30 cellular contexts compared by ENCODE assay signal in genomic region chr4:109850601-109851000, GRCh38. TPM values are rescaled to one million over a fixed set of nuclear protein-coding genes. Genes with fewer than 3 reads are reported as not detected.
DNase-seq lines count a peak whose midpoint lies in the region; ATAC-seq, FAIRE-seq and TF ChIP-seq lines count a peak whose summit lies in the region.
"Had no signal": no experiment of that assay in that cellular context is flagged by ENCODE, and none has a peak within 500 bp of the region (broad histone marks: within the 10 kb centered on the region; RNA-seq: fewer than 3 reads in every experiment).

No MANE protein-coding gene starts in this region.

- H3K4me1 Mint-ChIP-seq in natural killer cell treated with Interleukin-12 subunit alpha and Interleukin-12 subunit beta and Interleukin-15 and Interleukin-18, amount 100 ng/mL, for 72 hours (ENCODE audit: low read depth in 2 of 2): no peaks in the 10 kb centered on the region

- H3K27me3 Mint-ChIP-seq in natural killer cell treated with Interleukin-12 subunit alpha and Interleukin-12 subunit beta and Interleukin-15 and Interleukin-18, amount 100 ng/mL, for 72 hours: peaks cover 0 to 7% of the 10 kb centered on the region in 2 donors
- H3K27me3 Mint-ChIP-seq: CD4-positive, alpha-beta memory T cell; CD4-positive, CD25-positive, alpha-beta regulatory T cell had no signal

- WGBS in right lobe of liver (ENCODE audit: insufficient coverage, low coverage, low lambda C conversion rate, missing lambda C conversion rate): 40% methylated on average over 5 of the region's 5 CpGs

- H3K9me3 ChIP-seq in A673 (ENCODE audit: low read depth, low read length, poor library complexity, severe bottlenecking) (no peaks in the 10 kb centered on the region), SK-N-MC (ENCODE audit: low read depth, low read length) (no peaks in the 10 kb centered on the region), kidney (ENCODE audit: control insufficient read depth in 1 of 2, low read length in 2 of 2) (no peaks in the 10 kb centered on the region), right lobe of liver (no peaks in the 10 kb centered on the region)
- H3K9me3 ChIP-seq: BE2C, BLaER1 had no signal

- CTCF ChIA-PET in A673 (lab: Charles Lee): no interaction called here

- intact Hi-C loops in A673 (cut with micrococcal nuclease; ENCODE audit: unreplicated experiment) (no loop called here), kidney (cut with DNase I) (no loop called here), right lobe of liver (cut with DNase I) (no loop called here), cardiac septum (cut with DNase I) (no loop called here)

- H3K4me1 ChIP-seq in A673 (ENCODE audit: insufficient read depth, low read length, poor library complexity, severe bottlenecking): peaks cover 3% of the 10 kb centered on the region
- H3K4me1 ChIP-seq in kidney (ENCODE audit: control insufficient read depth in 1 of 2, insufficient read depth in 1 of 2, low read depth in 1 of 2, low read length in 2 of 2): no peaks in the 10 kb centered on the region
- peaks cover 0 to 12% (median 6%) of the 10 kb centered on the region in 4 donors for H3K4me1 ChIP-seq in right lobe of liver
- H3K4me1 ChIP-seq: BE2C, BLaER1 had no signal

- H3K36me3 ChIP-seq in A673 (ENCODE audit: insufficient read depth, low read length, poor library complexity, severe bottlenecking): no peaks in the 10 kb centered on the region
- no peaks in the 10 kb centered on the region for H3K36me3 ChIP-seq in SK-N-MC (ENCODE audit: insufficient read depth, low read length)
- H3K36me3 ChIP-seq in kidney (ENCODE audit: control insufficient read depth in 1 of 2, insufficient read depth in 2 of 2, low read length in 2 of 2): no peaks in the 10 kb centered on the region
- H3K36me3 ChIP-seq in right lobe of liver: no peaks in the 10 kb centered on the region
- H3K36me3 ChIP-seq: BE2C, BLaER1 had no signal

- TF ChIP-seq POLR2A in right lobe of liver (IDR thresholded peaks at IDR 0.05): no peak

- no peak overlapping the region for H3K27ac Mint-ChIP-seq in natural killer cell treated with Interleukin-12 subunit alpha and Interleukin-12 subunit beta and Interleukin-15 and Interleukin-18, amount 100 ng/mL, for 72 hours
- H3K27ac Mint-ChIP-seq: CD14-positive monocyte; CD4-positive, alpha-beta memory T cell; CD4-positive, CD25-positive, alpha-beta regulatory T cell; CD8-positive, alpha-beta memory T cell had no signal

- H3K4me3 Mint-ChIP-seq in natural killer cell treated with Interleukin-12 subunit alpha and Interleukin-12 subunit beta and Interleukin-15 and Interleukin-18, amount 100 ng/mL, for 72 hours: no peak overlapping the region
- H3K4me3 Mint-ChIP-seq: CD14-positive monocyte; CD4-positive, alpha-beta memory T cell; CD4-positive, CD25-positive, alpha-beta regulatory T cell; CD8-positive, alpha-beta memory T cell had no signal

- no peak overlapping the region for H3K9ac ChIP-seq in SK-N-MC (ENCODE audit: insufficient read length)
- H3K9ac ChIP-seq in kidney (ENCODE audit: low read length in 2 of 2): no peak overlapping the region
- H3K9ac ChIP-seq: BLaER1 had no signal

- POLR2A ChIA-PET in A673 (lab: Charles Lee; ENCODE audit: low non-redundant PET): no interaction called here

- no peaks in the 10 kb centered on the region for H3K9me3 Mint-ChIP-seq in natural killer cell treated with Interleukin-12 subunit alpha and Interleukin-12 subunit beta and Interleukin-15 and Interleukin-18, amount 100 ng/mL, for 72 hours
- H3K9me3 Mint-ChIP-seq: CD8-positive, alpha-beta memory T cell had no signal

- FAIRE-seq in kidney (lab: Jason Lieb, UNC): no peak
- FAIRE-seq: A204.1, GM12878, GM12892, GM18507 had no signal

- BruUV-seq in A673 (replicated peaks; lab: Mats Ljungman, UMichigan): no TSS peak

- H3K27ac ChIP-seq in A673 (ENCODE audit: low read depth, low read length, poor library complexity, severe bottlenecking) (peak overlapping the region; percentile 22), SK-N-MC (peak overlapping the region; percentile 67), kidney (ENCODE audit: low read depth in 2 of 2, low read length in 2 of 2) (peak overlapping the region; percentile 5 to 17), right lobe of liver (peak overlapping the region in 2 of 3 donors; percentile 45 to 73)
- H3K27ac ChIP-seq: BLaER1 had no signal

- TF ChIP-seq CTCF in A673 (conservative IDR thresholded peaks at IDR 0.05; ENCODE audit: low read depth, low read length): no peak
- no peak for TF ChIP-seq CTCF in kidney (IDR thresholded peaks at IDR 0.05; ENCODE audit: borderline replicate concordance, extremely low read depth, insufficient read depth)
- TF ChIP-seq CTCF in right lobe of liver (IDR thresholded peaks at IDR 0.05): no peak

- DNase-seq in A673 (ENCODE audit: low spot score): no peak
- no peak for DNase-seq in SK-N-MC (ENCODE audit: low read depth, low spot score)
- no peak for DNase-seq in kidney
- DNase-seq in right lobe of liver: peak; percentile 37 to 83 (median 70)
- no peak for DNase-seq in AG20443 (ENCODE audit: low spot score)
- DNase-seq in natural killer cell treated with Interleukin-12 subunit alpha and Interleukin-12 subunit beta and Interleukin-15 and Interleukin-18, amount 100 ng/mL, for 72 hours (ENCODE audit: low spot score): no peak
- DNase-seq in cardiac septum (ENCODE audit: low spot score): no peak
- DNase-seq: 8988T; BE2C; C1 segment of cervical spinal cord; CD4-positive, alpha-beta memory T cell; CD4-positive, CD25-positive, alpha-beta regulatory T cell; CD8-positive, alpha-beta memory T cell; COR-L47; DMS 273 treated with DMSO at 0.1 percent for 48 hours; DMS153; DMS53; DMS79; DND-41; EL; GDM1 had no signal

- H3K4me3 ChIP-seq in A673 (ENCODE audit: low read depth, low read length, poor library complexity, severe bottlenecking): no peak overlapping the region
- H3K4me3 ChIP-seq in SK-N-MC: no peak overlapping the region
- no peak overlapping the region for H3K4me3 ChIP-seq in kidney (ENCODE audit: low read length in 2 of 2)
- H3K4me3 ChIP-seq in right lobe of liver: no peak overlapping the region
- H3K4me3 ChIP-seq: BLaER1, GM12878 had no signal

- H3K27me3 ChIP-seq in A673 (replicated peaks; ENCODE audit: insufficient read depth, low read depth, low read length, poor library complexity): no peaks in the 10 kb centered on the region
- no peaks in the 10 kb centered on the region for H3K27me3 ChIP-seq in right lobe of liver
- H3K27me3 ChIP-seq: BLaER1 had no signal

- ATAC-seq in right lobe of liver (peak; percentile 87 to 96 (median 88)), HG03469 (IDR thresholded peaks at IDR 0.05; ENCODE audit: unreplicated experiment) (no peak)
- ATAC-seq in natural killer cell treated with Interleukin-12 subunit alpha and Interleukin-12 subunit beta and Interleukin-15 and Interleukin-18, amount 100 ng/mL, for 72 hours: no peak
- ATAC-seq: GM12878 had no signal

- H3K36me3 Mint-ChIP-seq in natural killer cell treated with Interleukin-12 subunit alpha and Interleukin-12 subunit beta and Interleukin-15 and Interleukin-18, amount 100 ng/mL, for 72 hours: peaks cover 2% of the 10 kb centered on the region
- H3K36me3 Mint-ChIP-seq: CD14-positive monocyte had no signal

RNA-seq across cellular contexts. Expression of gene LRIT3, which starts 2.7 kb away (rescaled TPM):
- 0.26 and 0.33 TPM in 2 replicates for total RNA-seq in A673 (2021)
- total RNA-seq in kidney: 0.25 TPM
- 0.62 TPM for polyA plus RNA-seq in kidney (ENCODE audit: insufficient read depth, low read depth, low replicate concordance)
- under 1 TPM; 0.05 to 0.25 (median 0.15) TPM for total RNA-seq in right lobe of liver
- total RNA-seq in natural killer cell treated with Interleukin-12 subunit alpha and Interleukin-12 subunit beta and Interleukin-15 and Interleukin-18, amount 100 ng/mL, for 72 hours: under 1 TPM; 0.07 to 0.73 TPM
- not detected for total RNA-seq in cardiac septum
- total RNA-seq: Daoy, G401, GM12878 had no signal
- polyA plus RNA-seq: CD14-positive monocyte; CD4-positive, alpha-beta memory T cell; CD8-positive, alpha-beta memory T cell had no signal

RNA-seq across cellular contexts. Expression of gene RRH, which starts 22.8 kb away (rescaled TPM):
- total RNA-seq in A673 (2021): 0.28 and 0.47 TPM in 2 replicates
- 0.44 TPM for total RNA-seq in kidney
- 0.37 TPM for polyA plus RNA-seq in kidney (ENCODE audit: insufficient read depth, low read depth, low replicate concordance)
- total RNA-seq in right lobe of liver: under 1 TPM in 2 of 6 experiments, not detected in 4; 0.18 to 0.25 TPM
- total RNA-seq in natural killer cell treated with Interleukin-12 subunit alpha and Interleukin-12 subunit beta and Interleukin-15 and Interleukin-18, amount 100 ng/mL, for 72 hours: under 1 TPM in 1 of 2 donors, not detected in 1; 0.31 TPM
- total RNA-seq in cardiac septum: 0.22 TPM
- total RNA-seq: Daoy, G401, GM12878 had no signal
- polyA plus RNA-seq: CD14-positive monocyte; CD4-positive, alpha-beta memory T cell; CD4-positive, CD25-positive, alpha-beta regulatory T cell; CD8-positive, alpha-beta memory T cell had no signal

RNA-seq across cellular contexts. Expression of gene GAR1, which starts 35.0 kb away (rescaled TPM):
- total RNA-seq in A673 (2021) (56.0 and 67.6 TPM in 2 replicates), kidney (14.9 TPM), right lobe of liver (1 to 10 TPM; 2.9 to 7.1 (median 4.4) TPM), cardiac septum (7.9 TPM)
- polyA plus RNA-seq in kidney (ENCODE audit: insufficient read depth, low read depth, low replicate concordance): 21.0 TPM
- total RNA-seq in natural killer cell treated with Interleukin-12 subunit alpha and Interleukin-12 subunit beta and Interleukin-15 and Interleukin-18, amount 100 ng/mL, for 72 hours: 10 to 100 TPM; 22.1 to 35.2 TPM

RNA-seq across cellular contexts. Expression of gene CFI, which starts 48.8 kb away (rescaled TPM):
- total RNA-seq in A673 (2021) (0.86 and 1.6 TPM in 2 replicates), kidney (248 TPM), right lobe of liver (100 to 1,000 TPM; 316 to 610 (median 469) TPM), cardiac septum (10.8 TPM)
- polyA plus RNA-seq in kidney (ENCODE audit: insufficient read depth, low read depth, low replicate concordance): 191 TPM
- not detected for total RNA-seq in natural killer cell treated with Interleukin-12 subunit alpha and Interleukin-12 subunit beta and Interleukin-15 and Interleukin-18, amount 100 ng/mL, for 72 hours
- total RNA-seq: CD4-positive, alpha-beta memory T cell; CD4-positive, CD25-positive, alpha-beta regulatory T cell; G401 had no signal
- polyA plus RNA-seq: CD14-positive monocyte; CD4-positive, alpha-beta memory T cell; CD4-positive, CD25-positive, alpha-beta regulatory T cell; CD8-positive, alpha-beta memory T cell had no signal

Comparison
In these comparisons a context has a peak if more than half of its experiments do, and no peak if none do; other contexts are left out.
1. DNase-seq: peak in right lobe of liver (3 of 3); none in A673 (single experiment), SK-N-MC (single experiment), kidney (single experiment), AG20443 (single experiment), natural killer cell treated with Interleukin-12 subunit alpha and Interleukin-12 subunit beta and Interleukin-15 and Interleukin-18, amount 100 ng/mL, for 72 hours (single experiment) and cardiac septum (single experiment).
2. H3K27ac ChIP-seq: peak in every context shown above with its lines; median percentile 67 in SK-N-MC; 59 in right lobe of liver; 22 in A673; 11 in kidney.
3. ATAC-seq: peak in right lobe of liver (4 of 4); none in HG03469 (single experiment) and natural killer cell treated with Interleukin-12 subunit alpha and Interleukin-12 subunit beta and Interleukin-15 and Interleukin-18, amount 100 ng/mL, for 72 hours (0 of 2).